In genomic region chr21:17441370-17441769, GRCh38 we compare ENCODE assay signal across 11 cellular contexts.
DNase-seq lines count a peak whose midpoint lies in the region; ATAC-seq and TF ChIP-seq lines count a peak whose summit lies in the region.
"Had no signal": no experiment of that assay in that cellular context is flagged by ENCODE, and none has a peak within 500 bp of the region (broad histone marks: within the 10 kb centered on the region; RNA-seq: fewer than 3 reads in every experiment).

No MANE protein-coding gene starts in this region.

- H3K9me3 Mint-ChIP-seq in naive thymus-derived CD8-positive, alpha-beta T cell, result no peaks in the 10 kb centered on the region
- H3K9me3 Mint-ChIP-seq: T-cell had no signal

- 6% methylated on average over 1 of the region's 1 CpG for WGBS in mammary epithelial cell (ENCODE audit: low coverage, missing lambda C conversion rate)
- WGBS in liver, result 41% methylated on average over 1 of the region's 1 CpG
- 92 to 94% methylated on average over 1 of the region's 1 CpG for WGBS in aorta, 2 donors

- POLR2A ChIA-PET in naive thymus-derived CD8-positive, alpha-beta T cell (lab: Charles Lee), result no interaction called here

- CTCF ChIA-PET in mammary epithelial cell (lab: Charles Lee; ENCODE audit: low non-redundant PET), result interaction anchor here (0.7 kb wide), 1 partner anchor 227 kb away, joined by 3 read pairs; no protein-coding TSS in a partner anchor

- ATAC-seq in aorta (ENCODE audit: low FRiP score), result peak; percentile 33
- no peak for ATAC-seq in naive thymus-derived CD8-positive, alpha-beta T cell
- ATAC-seq: T-cell had no signal

- in situ Hi-C loops in mammary epithelial cell (cut with MboI; ENCODE audit: low sequenced_read_pairs in 2 of 2), result no loop called here

- H3K4me3 Mint-ChIP-seq in naive thymus-derived CD8-positive, alpha-beta T cell, result no peak overlapping the region
- H3K4me3 Mint-ChIP-seq: T-cell had no signal

- H4K20me1 ChIP-seq in mammary epithelial cell (ENCODE audit: insufficient read depth, low read length), result no peaks in the 10 kb centered on the region

- H3K27me3 ChIP-seq in mammary epithelial cell (ENCODE audit: insufficient read depth, low read length), result no peaks in the 10 kb centered on the region
- no peaks in the 10 kb centered on the region for H3K27me3 ChIP-seq in liver (ENCODE audit: control insufficient read depth in 4 of 4, insufficient read depth in 4 of 4, low read length in 3 of 4)
- no peaks in the 10 kb centered on the region for H3K27me3 ChIP-seq in aorta (ENCODE audit: control insufficient read depth in 1 of 2, insufficient read depth in 2 of 2, low read length in 1 of 2)
- no peaks in the 10 kb centered on the region for H3K27me3 ChIP-seq in Peyer's patch
- H3K27me3 ChIP-seq: ascending aorta had no signal

- H2AFZ ChIP-seq in mammary epithelial cell (ENCODE audit: low read depth, low read length), result no peak overlapping the region

- TF ChIP-seq CTCF in mammary epithelial cell (conservative IDR thresholded peaks at IDR 0.05 in 1 of 2, IDR thresholded peaks at IDR 0.05 in 1 of 2; ENCODE audit: extremely low read depth in 1 of 2, insufficient read depth in 1 of 2, low read depth in 1 of 2, low read length in 2 of 2) (no peak), liver (IDR thresholded peaks at IDR 0.05; ENCODE audit: low read depth, low read length, missing input control) (no peak), Peyer's patch (IDR thresholded peaks at IDR 0.05) (no peak)

- H3K9me3 ChIP-seq in mammary epithelial cell (replicated peaks; ENCODE audit: insufficient read depth, low read length) (no peaks in the 10 kb centered on the region), liver (ENCODE audit: control insufficient read depth in 4 of 4, low read length in 3 of 4) (no peaks in the 10 kb centered on the region), aorta (ENCODE audit: control insufficient read depth, low read length) (no peaks in the 10 kb centered on the region), Peyer's patch (no peaks in the 10 kb centered on the region)
- H3K9me3 ChIP-seq: ascending aorta had no signal

- H3K4me1 ChIP-seq in mammary epithelial cell (ENCODE audit: insufficient read depth, low read length), result no peaks in the 10 kb centered on the region
- H3K4me1 ChIP-seq in liver (ENCODE audit: control insufficient read depth in 4 of 4, insufficient read depth in 4 of 4, low read length in 3 of 4), result peaks cover 0 to 23% (median 12%) of the 10 kb centered on the region in 4 donors
- H3K4me1 ChIP-seq in aorta (ENCODE audit: control insufficient read depth in 1 of 2, insufficient read depth in 2 of 2, low read length in 2 of 2), result peaks cover 0 to 3% of the 10 kb centered on the region in 2 donors
- no peaks in the 10 kb centered on the region for H3K4me1 ChIP-seq in Peyer's patch
- H3K4me1 ChIP-seq: ascending aorta had no signal

- H3K4me3 ChIP-seq in mammary epithelial cell (replicated peaks in 1 of 3; ENCODE audit: insufficient read depth in 1 of 3, low read depth in 2 of 3, low read length in 3 of 3), result no peak overlapping the region
- no peak overlapping the region for H3K4me3 ChIP-seq in liver (ENCODE audit: low read depth in 1 of 3, low read length in 3 of 3)
- no peak overlapping the region for H3K4me3 ChIP-seq in aorta (ENCODE audit: low read length in 2 of 2)
- H3K4me3 ChIP-seq in Peyer's patch, result no peak overlapping the region
- H3K4me3 ChIP-seq: ascending aorta had no signal

- peak; percentile 52 to 65 for TF ChIP-seq RAD21 in liver (IDR thresholded peaks at IDR 0.05)

- no peaks in the 10 kb centered on the region for H3K79me2 ChIP-seq in mammary epithelial cell (ENCODE audit: insufficient read depth, low read length)

- no peak overlapping the region for H3K27ac ChIP-seq in mammary epithelial cell (ENCODE audit: insufficient read depth, low read depth, low read length)
- H3K27ac ChIP-seq in liver (ENCODE audit: low read depth in 1 of 2, low read length in 2 of 2), result peak overlapping the region; percentile 39 to 63
- no peak overlapping the region for H3K27ac ChIP-seq in aorta (ENCODE audit: low read depth in 1 of 2, low read length in 2 of 2)
- no peak overlapping the region for H3K27ac ChIP-seq in Peyer's patch
- H3K27ac ChIP-seq: ascending aorta had no signal

- BruUV-seq in mammary epithelial cell (replicated peaks; lab: Mats Ljungman, UMichigan), result no TSS peak

- H3K4me1 Mint-ChIP-seq in naive thymus-derived CD8-positive, alpha-beta T cell, result no peaks in the 10 kb centered on the region
- H3K4me1 Mint-ChIP-seq: T-cell had no signal

- H3K27me3 Mint-ChIP-seq in naive thymus-derived CD8-positive, alpha-beta T cell, result peaks cover 5 to 17% (median 9%) of the 10 kb centered on the region in 5 donors

- H3K36me3 ChIP-seq in mammary epithelial cell (ENCODE audit: insufficient read depth, low read length) (no peaks in the 10 kb centered on the region), liver (ENCODE audit: control insufficient read depth in 4 of 4, insufficient read depth in 3 of 4, low read depth in 1 of 4, low read length in 3 of 4) (no peaks in the 10 kb centered on the region), aorta (ENCODE audit: control insufficient read depth in 1 of 2, insufficient read depth in 2 of 2, low read length in 1 of 2) (no peaks in the 10 kb centered on the region), Peyer's patch (no peaks in the 10 kb centered on the region)
- H3K36me3 ChIP-seq: ascending aorta had no signal

- no peak overlapping the region for H3K27ac Mint-ChIP-seq in naive thymus-derived CD8-positive, alpha-beta T cell
- H3K27ac Mint-ChIP-seq: T-cell had no signal

- H3K4me2 ChIP-seq in mammary epithelial cell (ENCODE audit: insufficient read depth, low read depth, low read length), result no peak overlapping the region

- peak; percentile 59 to 85 for DNase-seq in NCI-H2081 (lab: John Stamatoyannopoulos, UW)
- no peak for DNase-seq in NCI-H2081 treated with DMSO at 0.1 percent for 48 hours (lab: John Stamatoyannopoulos, UW)
- DNase-seq in mammary epithelial cell, result peak; percentile 80
- DNase-seq in aorta, result no peak
- DNase-seq in naive thymus-derived CD8-positive, alpha-beta T cell, result no peak
- no peak for DNase-seq in Peyer's patch
- DNase-seq in KG1 (lab: John Stamatoyannopoulos, UW), result no peak
- DNase-seq: GDM1, T-cell had no signal

- no peak for TF ChIP-seq POLR2A in Peyer's patch (IDR thresholded peaks at IDR 0.05)

- intact Hi-C loops in mammary epithelial cell (cut with micrococcal nuclease), result no loop called here
- intact Hi-C loops in aorta (cut with DNase I), result no loop called here

- no peak overlapping the region for H3K9ac ChIP-seq in mammary epithelial cell (ENCODE audit: insufficient read depth, low read length)
- H3K9ac ChIP-seq in liver (ENCODE audit: low read depth in 1 of 2, low read length in 2 of 2), result no peak overlapping the region

- H3K36me3 Mint-ChIP-seq in naive thymus-derived CD8-positive, alpha-beta T cell, result no peaks in the 10 kb centered on the region
- H3K36me3 Mint-ChIP-seq: T-cell had no signal

- dilution Hi-C loops in mammary epithelial cell (cut with HindIII; ENCODE audit: low sequenced_read_pairs), result no loop called here

TF ChIP-seq in liver, 16 proteins besides CTCF, POLR2A, EP300 and RAD21 (continues in another document):
- TF ChIP-seq, protein P1, sequence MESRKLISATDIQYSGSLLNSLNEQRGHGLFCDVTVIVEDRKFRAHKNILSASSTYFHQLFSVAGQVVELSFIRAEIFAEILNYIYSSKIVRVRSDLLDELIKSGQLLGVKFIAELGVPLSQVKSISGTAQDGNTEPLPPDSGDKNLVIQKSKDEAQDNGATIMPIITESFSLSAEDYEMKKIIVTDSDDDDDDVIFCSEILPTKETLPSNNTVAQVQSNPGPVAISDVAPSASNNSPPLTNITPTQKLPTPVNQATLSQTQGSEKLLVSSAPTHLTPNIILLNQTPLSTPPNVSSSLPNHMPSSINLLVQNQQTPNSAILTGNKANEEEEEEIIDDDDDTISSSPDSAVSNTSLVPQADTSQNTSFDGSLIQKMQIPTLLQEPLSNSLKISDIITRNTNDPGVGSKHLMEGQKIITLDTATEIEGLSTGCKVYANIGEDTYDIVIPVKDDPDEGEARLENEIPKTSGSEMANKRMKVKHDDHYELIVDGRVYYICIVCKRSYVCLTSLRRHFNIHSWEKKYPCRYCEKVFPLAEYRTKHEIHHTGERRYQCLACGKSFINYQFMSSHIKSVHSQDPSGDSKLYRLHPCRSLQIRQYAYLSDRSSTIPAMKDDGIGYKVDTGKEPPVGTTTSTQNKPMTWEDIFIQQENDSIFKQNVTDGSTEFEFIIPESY (IDR thresholded peaks at IDR 0.05), result peak; percentile 49
- TF ChIP-seq EGR1 (IDR thresholded peaks at IDR 0.05; ENCODE audit: low read depth in 2 of 2), result no peak
- TF ChIP-seq FOXA1 (IDR thresholded peaks at IDR 0.05), result peak; percentile 88
- no peak for TF ChIP-seq REST (IDR thresholded peaks at IDR 0.05)
- no peak for TF ChIP-seq ATF3 (IDR thresholded peaks at IDR 0.05)
- TF ChIP-seq HNF4A (conservative IDR thresholded peaks at IDR 0.05), result peak; percentile 60 to 76
- TF ChIP-seq JUND (IDR thresholded peaks at IDR 0.05), result peak in 1 of 2 donors; percentile 68
- peak; percentile 53 to 65 for TF ChIP-seq RXRA (IDR thresholded peaks at IDR 0.05)

Comparison
In these comparisons a context has a peak if more than half of its experiments do, and no peak if none do; other contexts are left out.
1. DNase-seq: peak in NCI-H2081 (2 of 2) and mammary epithelial cell (single experiment); none in NCI-H2081 treated with DMSO at 0.1 percent for 48 hours (single experiment), aorta (0 of 2), naive thymus-derived CD8-positive, alpha-beta T cell (0 of 10), Peyer's patch (0 of 3) and KG1 (single experiment).
2. H3K27ac ChIP-seq: peak in liver (2 of 2); none in mammary epithelial cell (single experiment), aorta (0 of 2) and Peyer's patch (0 of 4).